ENCODE assay signal across 8 cellular contexts in genomic region chrX:149504915-149505651, GRCh38. TPM values are rescaled to one million over a fixed set of nuclear protein-coding genes. Genes with fewer than 3 reads are reported as not detected.
A peak's percentile ranks its signal among the peaks of the same experiment; 100 is the strongest.
DNase-seq lines count a peak whose midpoint lies in the region; ATAC-seq, FAIRE-seq and TF ChIP-seq lines count a peak whose summit lies in the region.

TSS of gene IDS (minus strand) at chrX:149505306. CDS start at chrX:149505137, 169 bp downstream.

- H3K27me3 ChIP-seq in AG04450 (ENCODE audit: control insufficient read depth, insufficient read depth, low read length) (no peaks in the 10 kb centered on the region), bronchial epithelial cell (ENCODE audit: control insufficient read depth, insufficient read depth, low read length) (no peaks in the 10 kb centered on the region), smooth muscle cell (ENCODE audit: low read depth) (no peaks in the 10 kb centered on the region)

- H2AFZ ChIP-seq in smooth muscle cell (ENCODE audit: low read depth): no peak within 1 kb of the TSS

- H3K9ac ChIP-seq in smooth muscle cell (ENCODE audit: low read depth): peak within 1 kb of the TSS; percentile 93

- H3K4me3 Mint-ChIP-seq in immature natural killer cell: peak within 1 kb of the TSS; percentile 91 to 99 (median 97)

- H3K27me3 Mint-ChIP-seq in immature natural killer cell (ENCODE audit: low read depth in 3 of 3): peaks cover 14 to 26% (median 22%) of the 10 kb centered on the region in 3 donors

- CTCF ChIA-PET in AG04450 (lab: Charles Lee): interaction anchor here (1.1 kb wide), 1 partner anchor 434 kb away, joined by 3 read pairs; no protein-coding TSS in a partner anchor

- TF ChIP-seq CTCF in AG04450 (IDR thresholded peaks at IDR 0.05; ENCODE audit: low read depth, low read length) (no peak), WI38 (IDR thresholded peaks at IDR 0.05; ENCODE audit: low read depth, low read length) (no peak), bronchial epithelial cell (IDR thresholded peaks at IDR 0.05; ENCODE audit: insufficient read depth, low read length, severe bottlenecking) (no peak), smooth muscle cell (IDR thresholded peaks at IDR 0.05; ENCODE audit: borderline replicate concordance, insufficient read depth, poor library complexity, severe bottlenecking) (no peak)

- ATAC-seq in GM18873 (IDR thresholded peaks at IDR 0.05; ENCODE audit: low FRiP score, unreplicated experiment) (peak; percentile 73), HG03135 (IDR thresholded peaks at IDR 0.05; ENCODE audit: unreplicated experiment) (peak; percentile 60)

- H3K4me1 Mint-ChIP-seq in immature natural killer cell: peaks cover 47% of the 10 kb centered on the region in 2 donors

- H3F3A ChIP-seq in smooth muscle cell (ENCODE audit: low read depth): no peaks in the 10 kb centered on the region

- peak within 1 kb of the TSS; percentile 86 for H3K27ac ChIP-seq in AG04450 (ENCODE audit: low read depth, low read length)
- peak within 1 kb of the TSS; percentile 92 for H3K27ac ChIP-seq in smooth muscle cell (ENCODE audit: low read depth)

- H3K4me2 ChIP-seq in smooth muscle cell: peak within 1 kb of the TSS; percentile 85

- POLR2A ChIA-PET in AG04450 (lab: Yijun Ruan, JAX): interaction anchor here (0.8 to 1.3 kb wide), 2 partner anchors 15 to 35 kb away, joined by 3 to 8 read pairs; no protein-coding TSS in a partner anchor

- DNase-seq in AG04450 (ENCODE audit: low read depth, low spot score): peak; percentile 46
- DNase-seq in NCI-H2227 treated with DMSO at 0.1 percent for 48 hours (lab: John Stamatoyannopoulos, UW): peak; percentile 88
- peak; percentile 79 for DNase-seq in bronchial epithelial cell (ENCODE audit: low read depth)
- peak; percentile 86 to 91 (median 91) for DNase-seq in immature natural killer cell
- peak; percentile 50 for DNase-seq in smooth muscle cell (lab: John Stamatoyannopoulos, UW; ENCODE audit: unreplicated experiment)

- FAIRE-seq in bronchial epithelial cell (lab: Jason Lieb, UNC): no peak

- peaks cover 0 to 5% (median 2%) of the 10 kb centered on the region in 3 donors for H3K36me3 Mint-ChIP-seq in immature natural killer cell

- H3K9me3 ChIP-seq in AG04450 (ENCODE audit: control insufficient read depth, insufficient read depth, low read length) (no peaks in the 10 kb centered on the region), smooth muscle cell (replicated peaks; ENCODE audit: low read depth) (no peaks in the 10 kb centered on the region)

- peak within 1 kb of the TSS; percentile 70 for H3K4me3 ChIP-seq in AG04450 (ENCODE audit: low read depth, low read length)
- H3K4me3 ChIP-seq in WI38 (ENCODE audit: low read depth, low read length): peak within 1 kb of the TSS; percentile 60
- H3K4me3 ChIP-seq in bronchial epithelial cell (ENCODE audit: low read depth, low read length): peak within 1 kb of the TSS; percentile 53
- peak within 1 kb of the TSS; percentile 61 for H3K4me3 ChIP-seq in smooth muscle cell

- H3K27ac Mint-ChIP-seq in immature natural killer cell: peak within 1 kb of the TSS; percentile 98 to 100 (median 100)

- no peaks in the 10 kb centered on the region for H4K20me1 ChIP-seq in smooth muscle cell (ENCODE audit: low read depth)

- H3K79me2 ChIP-seq in smooth muscle cell (ENCODE audit: low read depth): peaks cover 11% of the 10 kb centered on the region

- no peaks in the 10 kb centered on the region for H3K4me1 ChIP-seq in smooth muscle cell (ENCODE audit: low read depth)

- no peaks in the 10 kb centered on the region for H3K9me3 Mint-ChIP-seq in immature natural killer cell

- H3K36me3 ChIP-seq in bronchial epithelial cell (ENCODE audit: control insufficient read depth, insufficient read depth, low read length) (peaks cover 2% of the 10 kb centered on the region), smooth muscle cell (ENCODE audit: low read depth) (peaks cover 6% of the 10 kb centered on the region)

- WGBS in smooth muscle cell (ENCODE audit: low lambda C conversion rate): 41% methylated on average over 52 of the region's 54 CpGs

RNA-seq across cellular contexts. Expression of gene IDS, which starts in this region (rescaled TPM):
- polyA plus RNA-seq in AG04450 (2011; rRNA removed) (75.7 and 76.7 TPM in 2 replicates), immature natural killer cell (100 to 1,000 TPM; 143 to 230 (median 163) TPM), smooth muscle cell (70.5 and 102 TPM in 2 replicates)
- 63.3 and 88.0 TPM in 2 replicates for polyA minus RNA-seq in AG04450 (2011; rRNA and poly(A)+ RNA removed)
- total RNA-seq in bronchial epithelial cell (12.4 and 21.5 TPM in 2 replicates), smooth muscle cell (96.8 and 111 TPM in 2 replicates)

Comparison
In these comparisons a context has a peak if more than half of its experiments do, and no peak if none do; other contexts are left out.
1. Peak in every context shown above with its lines: DNase-seq, ATAC-seq, H3K4me3 ChIP-seq and H3K27ac ChIP-seq.